21 cellular contexts compared by ENCODE assay signal in the genomic region with DNA sequence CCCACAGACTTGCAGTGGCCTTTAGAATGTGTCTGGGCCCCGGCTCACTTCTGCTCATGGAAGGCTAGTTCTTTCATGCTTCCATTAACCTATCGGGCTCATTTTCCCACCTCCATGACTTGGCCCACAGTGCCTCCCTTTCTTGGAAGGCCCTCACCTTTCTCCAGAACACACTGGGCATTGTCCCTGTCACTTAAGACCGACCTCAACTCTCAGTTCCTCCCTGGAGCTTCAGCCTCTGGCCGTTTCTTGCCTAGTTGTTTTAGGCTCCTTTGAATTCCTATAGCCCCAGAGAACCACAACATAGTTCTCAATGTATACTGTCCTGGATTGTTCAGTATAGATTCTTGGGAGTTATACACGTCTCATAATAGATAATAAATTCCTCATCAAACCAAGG.
"Had no signal": no experiment of that assay in that cellular context is flagged by ENCODE, and none has a peak within 500 bp of the region (broad histone marks: within the 10 kb centered on the region; RNA-seq: fewer than 3 reads in every experiment).

No MANE protein-coding gene starts in this region.

- H3K27ac ChIP-seq: esophagus squamous epithelium, gastrocnemius medialis, tibial nerve, WERI-Rb-1 had no signal

- FAIRE-seq: TTC549 had no signal

- H3K9me3 ChIP-seq: esophagus squamous epithelium, gastrocnemius medialis, tibial nerve, uterus had no signal

- DNase-seq: activated CD4-positive, alpha-beta T cell treated with anti-CD3 and anti-CD28 coated beads, Interleukin-2, amount 10 ng/mL, durations not matched to agents 7 days and 5 days; activated CD4-positive, CD25-positive, alpha-beta regulatory T cell treated with anti-CD3 and anti-CD28 coated beads, Interleukin-2, amount 50 U/mL, for 72 hours; activated gamma-delta T cell; activated naive CD4-positive, alpha-beta T cell treated with anti-CD3 and anti-CD28 coated beads, Interleukin-2, amount 50 U/mL, for 16 hours; activated naive CD8-positive, alpha-beta T cell treated with anti-CD3 and anti-CD28 coated beads, Interleukin-2, amount 50 U/mL, for 24 hours; cortex of kidney; endodermal cell; esophagus squamous epithelium; gastrocnemius medialis; head of caudate nucleus; islet precursor cell; left cardiac atrium; occipital lobe; retina; stimulated activated CD4-positive, alpha-beta T cell treated with anti-CD3 and anti-CD28 coated beads, Interleukin-2, amount 100 ng/mL, for 24 hours; stimulated activated naive CD8-positive, alpha-beta T cell treated with anti-CD3 and anti-CD28 coated beads, Interleukin-15, amount 100 ng/mL, for 72 hours; uterus; WERI-Rb-1 had no signal

- H3K4me3 ChIP-seq: esophagus squamous epithelium, gastrocnemius medialis, tibial nerve, uterus had no signal

- H3K4me1 ChIP-seq: uterus had no signal

- H3K36me3 ChIP-seq: esophagus squamous epithelium, gastrocnemius medialis, tibial nerve, uterus, WERI-Rb-1 had no signal

- H3K27me3 ChIP-seq: esophagus squamous epithelium, gastrocnemius medialis, tibial nerve, uterus had no signal

- ATAC-seq: activated CD8-positive, alpha-beta T cell treated with anti-CD3 and anti-CD28 coated beads, Interleukin-2, amount 10 ng/mL, durations not matched to agents 7 days and 5 days; activated naive CD8-positive, alpha-beta T cell treated with anti-CD3 and anti-CD28 coated beads, Interleukin-2, amount 50 U/mL, for 24 hours; gastrocnemius medialis; stimulated activated naive CD8-positive, alpha-beta T cell treated with anti-CD3 and anti-CD28 coated beads, Interleukin-15, amount 100 ng/mL, for 72 hours had no signal
